In the genomic region with DNA sequence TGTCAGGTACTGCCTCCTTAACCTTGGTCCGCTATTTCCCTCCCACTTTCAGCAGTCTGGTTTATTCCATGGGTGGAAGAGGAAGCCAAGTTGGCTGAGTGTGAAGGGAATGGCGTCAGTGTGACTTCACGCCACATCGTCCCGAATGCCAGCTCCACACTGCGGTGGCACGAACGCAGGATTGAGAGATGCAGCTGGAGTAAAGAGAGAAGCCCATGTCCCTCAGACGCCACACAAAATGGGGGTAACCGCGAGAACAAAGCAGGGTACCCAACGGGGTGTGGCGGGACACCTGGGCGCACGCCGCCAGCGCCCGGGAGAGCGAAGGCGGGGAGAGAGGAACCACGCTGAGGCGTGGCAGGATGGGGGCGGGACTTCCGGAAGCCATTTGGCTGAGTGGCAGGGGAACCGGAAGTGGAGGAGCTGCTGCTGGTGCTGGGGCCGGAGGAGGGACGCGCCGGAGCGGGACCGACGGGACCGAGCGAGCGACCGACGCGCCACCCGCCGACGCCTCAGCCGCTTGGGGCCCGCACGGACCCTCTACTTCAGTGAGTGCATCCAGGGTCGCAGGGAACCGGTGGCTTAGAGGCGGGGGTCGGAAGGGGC, we compare ENCODE assay signal across 8 cellular contexts. TPM values are rescaled to one million over a fixed set of nuclear protein-coding genes. Genes with fewer than 3 reads are reported as not detected.
DNase-seq lines count a peak whose midpoint lies in the region; ATAC-seq and TF ChIP-seq lines count a peak whose summit lies in the region.

A gene with protein sequence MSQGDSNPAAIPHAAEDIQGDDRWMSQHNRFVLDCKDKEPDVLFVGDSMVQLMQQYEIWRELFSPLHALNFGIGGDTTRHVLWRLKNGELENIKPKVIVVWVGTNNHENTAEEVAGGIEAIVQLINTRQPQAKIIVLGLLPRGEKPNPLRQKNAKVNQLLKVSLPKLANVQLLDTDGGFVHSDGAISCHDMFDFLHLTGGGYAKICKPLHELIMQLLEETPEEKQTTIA (plus strand): TSS at position 417 of the 606 bp plus-strand sequence. CDS start 8,161 bp downstream, outside the sequence.

- H3K27me3 Mint-ChIP-seq in activated naive CD8-positive, alpha-beta T cell treated with anti-CD3 and anti-CD28 coated beads, Interleukin-2, amount 10 ng/mL, durations not matched to agents 7 days and 5 days: peaks cover 18% of the 10 kb centered on the region
- peaks cover 7% of the 10 kb centered on the region for H3K27me3 Mint-ChIP-seq in osteocyte (ENCODE audit: unreplicated experiment)

- H3K9me3 ChIP-seq in SU-DHL-6 (ENCODE audit: insufficient read depth, low read length) (no peaks in the 10 kb centered on the region), thoracic aorta (no peaks in the 10 kb centered on the region)

- DNase-seq in NCI-H1417 (lab: John Stamatoyannopoulos, UW): peak; percentile 93 to 97 (median 96)
- peak; percentile 95 for DNase-seq in activated naive CD8-positive, alpha-beta T cell treated with anti-CD3 and anti-CD28 coated beads, Interleukin-2, amount 10 ng/mL, durations not matched to agents 7 days and 5 days
- peak; percentile 90 to 98 (median 96) for DNase-seq in head of caudate nucleus
- peak; percentile 97 for DNase-seq in osteocyte (ENCODE audit: extremely low spot score, unreplicated experiment)
- DNase-seq in thoracic aorta (ENCODE audit: low spot score): peak; percentile 83

- peak within 1 kb of the TSS; percentile 95 for H3K27ac Mint-ChIP-seq in activated naive CD8-positive, alpha-beta T cell treated with anti-CD3 and anti-CD28 coated beads, Interleukin-2, amount 10 ng/mL, durations not matched to agents 7 days and 5 days
- H3K27ac Mint-ChIP-seq in osteocyte (ENCODE audit: unreplicated experiment): peak within 1 kb of the TSS; percentile 95

- peaks cover 23 to 35% of the 10 kb centered on the region in 2 donors for H3K4me1 ChIP-seq in thoracic aorta (ENCODE audit: control insufficient read depth in 1 of 2, low read depth in 2 of 2)

- H3K79me2 ChIP-seq in SU-DHL-6 (ENCODE audit: insufficient read depth, low read length): peaks cover 46% of the 10 kb centered on the region

- peaks cover 35% of the 10 kb centered on the region for H3K4me1 Mint-ChIP-seq in activated naive CD8-positive, alpha-beta T cell treated with anti-CD3 and anti-CD28 coated beads, Interleukin-2, amount 10 ng/mL, durations not matched to agents 7 days and 5 days
- peaks cover 32% of the 10 kb centered on the region for H3K4me1 Mint-ChIP-seq in osteocyte (ENCODE audit: unreplicated experiment)

- H3K36me3 ChIP-seq in SU-DHL-6 (ENCODE audit: low read length): peaks cover 9% of the 10 kb centered on the region; the same call in 1 of the 2 replicates
- no peaks in the 10 kb centered on the region for H3K36me3 ChIP-seq in thoracic aorta

- H2AFZ ChIP-seq in SU-DHL-6 (ENCODE audit: low read depth, low read length, severe bottlenecking): peak within 1 kb of the TSS; percentile 99

- H3K9me3 Mint-ChIP-seq in activated naive CD8-positive, alpha-beta T cell treated with anti-CD3 and anti-CD28 coated beads, Interleukin-2, amount 10 ng/mL, durations not matched to agents 7 days and 5 days: no peaks in the 10 kb centered on the region
- no peaks in the 10 kb centered on the region for H3K9me3 Mint-ChIP-seq in osteocyte (ENCODE audit: unreplicated experiment)

- H3K27ac ChIP-seq in SU-DHL-6 (ENCODE audit: low read depth, low read length): peak within 1 kb of the TSS; percentile 49
- peak within 1 kb of the TSS; percentile 88 to 91 for H3K27ac ChIP-seq in thoracic aorta

- POLR2A ChIA-PET in activated naive CD8-positive, alpha-beta T cell treated with anti-CD3 and anti-CD28 coated beads, Interleukin-2, amount 10 ng/mL, durations not matched to agents 7 days and 5 days (lab: Charles Lee): interaction anchor here (0.6 to 2.7 kb wide), 19 partner anchors 10 to 372 kb away, joined by 3 to 30 read pairs (median 3); a partner anchor contains a TSS

- no peak for TF ChIP-seq CTCF in GM12875 (IDR thresholded peaks at IDR 0.05; ENCODE audit: borderline replicate concordance, insufficient read depth, low read depth, low read length)
- TF ChIP-seq CTCF in SU-DHL-6 (IDR thresholded peaks at IDR 0.05; ENCODE audit: insufficient read depth, low read length, poor library complexity, severe bottlenecking): no peak
- TF ChIP-seq CTCF in osteocyte (IDR thresholded peaks at IDR 0.05): no peak
- TF ChIP-seq CTCF in thoracic aorta (IDR thresholded peaks at IDR 0.05): no peak

- no peaks in the 10 kb centered on the region for H3F3A ChIP-seq in SU-DHL-6 (ENCODE audit: insufficient read depth)

- H4K20me1 ChIP-seq in SU-DHL-6 (ENCODE audit: low read depth, low read length): peaks cover 17% of the 10 kb centered on the region

- ATAC-seq in HG02763 (IDR thresholded peaks at IDR 0.05; ENCODE audit: unreplicated experiment) (peak; percentile 98), thoracic aorta (ENCODE audit: insufficient number of reproducible peaks, low FRiP score, low read depth) (peak; percentile 91)
- ATAC-seq in activated naive CD8-positive, alpha-beta T cell treated with anti-CD3 and anti-CD28 coated beads, Interleukin-2, amount 10 ng/mL, durations not matched to agents 7 days and 5 days (ENCODE audit: low read depth): peak; percentile 89

- H3K36me3 Mint-ChIP-seq in activated naive CD8-positive, alpha-beta T cell treated with anti-CD3 and anti-CD28 coated beads, Interleukin-2, amount 10 ng/mL, durations not matched to agents 7 days and 5 days: peaks cover 21% of the 10 kb centered on the region
- peaks cover 10% of the 10 kb centered on the region for H3K36me3 Mint-ChIP-seq in osteocyte (ENCODE audit: unreplicated experiment)

- peak within 1 kb of the TSS; percentile 94 for H3K4me2 ChIP-seq in SU-DHL-6 (ENCODE audit: low read depth, low read length, poor library complexity, severe bottlenecking)

- peak within 1 kb of the TSS; percentile 71 for H3K9ac ChIP-seq in SU-DHL-6 (ENCODE audit: low read length)

- H3K27me3 ChIP-seq in SU-DHL-6 (ENCODE audit: low read length): no peaks in the 10 kb centered on the region
- no peaks in the 10 kb centered on the region for H3K27me3 ChIP-seq in thoracic aorta (replicated peaks; ENCODE audit: insufficient read depth)

- H3K9me2 ChIP-seq in SU-DHL-6 (replicated peaks; ENCODE audit: insufficient read depth, low read length): no peaks in the 10 kb centered on the region

- H3K4me3 Mint-ChIP-seq in activated naive CD8-positive, alpha-beta T cell treated with anti-CD3 and anti-CD28 coated beads, Interleukin-2, amount 10 ng/mL, durations not matched to agents 7 days and 5 days: peak within 1 kb of the TSS; percentile 98
- peak within 1 kb of the TSS; percentile 96 for H3K4me3 Mint-ChIP-seq in osteocyte (ENCODE audit: unreplicated experiment)

- intact Hi-C loops in head of caudate nucleus (cut with DNase I): loop anchor here (2.0 kb wide), 1 partner anchor 35 kb away; a partner anchor contains a TSS

- H3K4me3 ChIP-seq in GM12875 (ENCODE audit: low read depth, low read length) (peak within 1 kb of the TSS; percentile 88), SU-DHL-6 (ENCODE audit: insufficient read depth, low read length, poor library complexity, severe bottlenecking) (peak within 1 kb of the TSS; percentile 73), thoracic aorta (peak within 1 kb of the TSS; percentile 88)

RNA-seq across cellular contexts. Expression of the gene that starts here (rescaled TPM):
- total RNA-seq in activated naive CD8-positive, alpha-beta T cell treated with anti-CD3 and anti-CD28 coated beads, Interleukin-2, amount 10 ng/mL, durations not matched to agents 7 days and 5 days: 10 to 100 TPM; 58.5 to 60.4 TPM
- total RNA-seq in osteocyte (82.7 and 84.5 TPM in 2 replicates), thoracic aorta (10 to 100 TPM; 66.3 to 75.8 TPM)

Comparison
In these comparisons a context has a peak if more than half of its experiments do, and no peak if none do; other contexts are left out.
1. Peak in every context shown above with its lines: DNase-seq, ATAC-seq, H3K4me3 ChIP-seq and H3K27ac ChIP-seq.